16 cellular contexts compared by ENCODE assay signal in the genomic region with DNA sequence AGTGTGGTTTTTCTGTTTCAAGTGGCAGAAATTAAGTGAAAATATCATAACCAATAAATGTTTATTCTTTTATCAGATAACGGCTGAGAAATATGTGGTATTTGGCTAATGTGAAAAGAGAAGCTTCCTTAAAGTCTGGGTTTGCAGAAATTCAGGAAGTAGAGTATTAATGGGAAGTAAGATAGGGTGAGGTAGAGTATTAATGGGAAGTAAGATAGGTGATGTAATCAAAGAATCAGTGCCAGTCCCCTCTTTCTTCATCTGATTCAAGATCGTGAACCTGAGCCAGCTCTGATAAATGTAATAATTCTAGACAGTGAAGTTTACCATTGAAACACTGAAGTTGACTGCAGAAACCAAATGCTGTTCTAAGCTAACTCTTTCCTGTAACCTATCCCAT. TPM values are rescaled to one million over a fixed set of nuclear protein-coding genes. Genes with fewer than 3 reads are reported as not detected.
DNase-seq lines count a peak whose midpoint lies in the region; ATAC-seq, FAIRE-seq and TF ChIP-seq lines count a peak whose summit lies in the region.
"Had no signal": no experiment of that assay in that cellular context is flagged by ENCODE, and none has a peak within 500 bp of the region (broad histone marks: within the 10 kb centered on the region; RNA-seq: fewer than 3 reads in every experiment).

No MANE protein-coding gene starts in this region.

- peak overlapping the region; percentile 21 for H3K27ac Mint-ChIP-seq in memory B cell
- no peak overlapping the region for H3K27ac Mint-ChIP-seq in H9
- H3K27ac Mint-ChIP-seq: CD4-positive, alpha-beta memory T cell had no signal

- H3K79me2 ChIP-seq in GM12878 (ENCODE audit: control insufficient read depth, insufficient read depth, low read length) (no peaks in the 10 kb centered on the region), H9 (ENCODE audit: insufficient read depth, low read length) (no peaks in the 10 kb centered on the region)

- no peak overlapping the region for H2AFZ ChIP-seq in IMR-90 (replicated peaks; ENCODE audit: low read length, poor library complexity)
- no peak overlapping the region for H2AFZ ChIP-seq in GM12878 (ENCODE audit: control insufficient read depth, low read depth, low read length)
- no peak overlapping the region for H2AFZ ChIP-seq in H9 (ENCODE audit: low read length)
- H2AFZ ChIP-seq: GM23248 had no signal

- H3K36me3 Mint-ChIP-seq in memory B cell (no peaks in the 10 kb centered on the region), H9 (ENCODE audit: insufficient read depth in 1 of 3, low read depth in 3 of 3) (no peaks in the 10 kb centered on the region; a peak in 1 of 7 replicates)
- H3K36me3 Mint-ChIP-seq: CD4-positive, alpha-beta memory T cell had no signal

- H2BK12ac ChIP-seq in H9 (ENCODE audit: insufficient read length, low read depth, low read length), result no peak overlapping the region

- H3K4me3 Mint-ChIP-seq in memory B cell (no peak overlapping the region), H9 (no peak overlapping the region)
- H3K4me3 Mint-ChIP-seq: CD4-positive, alpha-beta memory T cell had no signal

- H3K27me3 Mint-ChIP-seq in memory B cell (no peaks in the 10 kb centered on the region), H9 (ENCODE audit: low read depth) (no peaks in the 10 kb centered on the region)

- TF ChIP-seq CTCF in AG04450 (IDR thresholded peaks at IDR 0.05; ENCODE audit: low read depth, low read length) (no peak), IMR-90 (conservative IDR thresholded peaks at IDR 0.05; ENCODE audit: low read depth, low read length) (no peak), GM12878 (IDR thresholded peaks at IDR 0.05 in 2 of 3, conservative IDR thresholded peaks at IDR 0.05 in 1 of 3; ENCODE audit: control insufficient read depth in 2 of 3, extremely low read depth in 1 of 3, insufficient read depth in 1 of 3, low read depth in 3 of 3, low read length in 3 of 3) (no peak), H9 (conservative IDR thresholded peaks at IDR 0.05) (no peak)

- H3K9me3 Mint-ChIP-seq in memory B cell (peaks cover 2% of the 10 kb centered on the region), H9 (no peaks in the 10 kb centered on the region)

- H3K27ac ChIP-seq in AG04450 (ENCODE audit: low read depth, low read length) (peak overlapping the region; percentile 57), IMR-90 (ENCODE audit: insufficient read depth, low read length) (peak overlapping the region; percentile 82), GM12878 (ENCODE audit: control insufficient read depth, insufficient read depth) (no peak overlapping the region), H9 (ENCODE audit: insufficient read length, low read depth, low read length) (no peak overlapping the region)
- H3K27ac ChIP-seq: GM23248, HL-60 had no signal

- H3K79me1 ChIP-seq in IMR-90 (ENCODE audit: low read depth in 1 of 2, low read length in 2 of 2) (peaks cover 11 to 15% of the 10 kb centered on the region in 2 experiments; a peak in 2 of 4 replicates), H9 (ENCODE audit: insufficient read depth, low read depth, low read length, poor library complexity, severe bottlenecking) (no peaks in the 10 kb centered on the region)

- dilution Hi-C loops in IMR-90 (cut with HindIII; ENCODE audit: low sequenced_read_pairs, unreplicated experiment), result no loop called here

- no TSS peak for BruUV-seq in IMR-90 (replicated peaks; lab: Mats Ljungman, UMichigan)
- BruUV-seq in GM12878 (replicated peaks; lab: Mats Ljungman, UMichigan), result no TSS peak

- H2BK5ac ChIP-seq in IMR-90 (ENCODE audit: low read depth, low read length, poor library complexity, severe bottlenecking) (peak overlapping the region; percentile 95), H9 (ENCODE audit: insufficient read length, low read length) (no peak overlapping the region)

- H3K4ac ChIP-seq in IMR-90 (ENCODE audit: low read depth, low read length) (peak overlapping the region; percentile 64; the same call in 1 of the 2 replicates), H9 (ENCODE audit: low read depth, low read length) (no peak overlapping the region)

- H2BK20ac ChIP-seq in IMR-90 (ENCODE audit: low read depth, low read length) (peak overlapping the region; percentile 93), H9 (ENCODE audit: low read depth, low read length, poor library complexity, severe bottlenecking) (no peak overlapping the region)

- H3K18ac ChIP-seq in IMR-90 (ENCODE audit: low read depth, low read length) (peak overlapping the region; percentile 80; the same call in 1 of the 2 replicates), H9 (ENCODE audit: insufficient read length, low read depth, low read length) (no peak overlapping the region)

- peak overlapping the region; percentile 28; the same call in 1 of the 2 replicates for H3K23ac ChIP-seq in IMR-90 (ENCODE audit: low read depth, low read length)
- no peak overlapping the region for H3K23ac ChIP-seq in H9 (ENCODE audit: insufficient read length, low read depth, low read length)

- POLR2A ChIA-PET in AG04450 (lab: Yijun Ruan, JAX), result interaction anchor here (1.6 kb wide), 1 partner anchor 65 kb away, joined by 7 read pairs; no protein-coding TSS in a partner anchor
- POLR2A ChIA-PET in IMR-90 (lab: Charles Lee; ENCODE audit: unreplicated experiment), result no interaction called here
- POLR2A ChIA-PET in GM12878 (lab: Charles Lee), result interaction anchor here (0.5 kb wide), 1 partner anchor 1059 kb away, joined by 4 read pairs; no protein-coding TSS in a partner anchor

- peak overlapping the region; percentile 60; the same call in 1 of the 3 replicates for H2BK15ac ChIP-seq in IMR-90 (ENCODE audit: low read depth, low read length)
- H2BK15ac ChIP-seq in H9 (ENCODE audit: low read depth, low read length), result no peak overlapping the region

- H3K14ac ChIP-seq in IMR-90 (replicated peaks; ENCODE audit: low read depth, low read length) (0 out of 2 replicates have a peak overlapping the region, but pooled peaks have one; percentile 82), H9 (ENCODE audit: insufficient read depth, low read length) (no peak overlapping the region)

- TF ChIP-seq RAD21 in IMR-90 (IDR thresholded peaks at IDR 0.05; ENCODE audit: low read length) (no peak), GM12878 (IDR thresholded peaks at IDR 0.05; ENCODE audit: insufficient read depth, low read depth, low read length) (no peak)

- no peak overlapping the region for H2AK9ac ChIP-seq in IMR-90 (replicated peaks; ENCODE audit: low read depth, low read length, poor library complexity)

- peak overlapping the region; percentile 81 to 82; a peak in 3 of 4 replicates for H4K8ac ChIP-seq in IMR-90 (ENCODE audit: low read depth in 2 of 2, low read length in 2 of 2)
- H4K8ac ChIP-seq in H9 (replicated peaks; ENCODE audit: insufficient read length, low read depth, low read length), result no peak overlapping the region

- no peak overlapping the region for H3T11ph ChIP-seq in H9 (ENCODE audit: low read length)

- CTCF ChIA-PET in AG04450 (lab: Charles Lee) (interaction anchor here (1.0 to 1.7 kb wide), 4 partner anchors 96 to 454 kb away, joined by 3 read pairs; no protein-coding TSS in a partner anchor), IMR-90 (lab: Yijun Ruan, JAX) (no interaction called here), GM12878 (lab: Yijun Ruan, JAX) (interaction anchor here (0.6 to 1.6 kb wide), 3 partner anchors 8 to 37 kb away, joined by 3 to 4 read pairs (median 3); no protein-coding TSS in a partner anchor)

- TF ChIP-seq EP300 in GM12878 (IDR thresholded peaks at IDR 0.05; ENCODE audit: borderline replicate concordance in 1 of 2, control insufficient read depth in 1 of 2, low read depth in 2 of 2, low read length in 2 of 2), result no peak

- no CpG with 5 or more reads among the region's 2 CpGs for WGBS in IMR-90 (ENCODE audit: extremely low coverage in 2 of 2, insufficient read length in 1 of 2), 2 experiments
- WGBS in GM12878 (ENCODE audit: insufficient coverage, insufficient replicate concordance, low lambda C conversion rate, missing lambda C conversion rate), result 40% methylated on average over 2 of the region's 2 CpGs
- WGBS in H9 (ENCODE audit: extremely low coverage, insufficient read length, low lambda C conversion rate), result no CpG with 5 or more reads among the region's 2 CpGs

- peaks cover 16% of the 10 kb centered on the region for H3K4me1 ChIP-seq in IMR-90 (ENCODE audit: control insufficient read depth, insufficient read depth, low read length)
- H3K4me1 ChIP-seq in GM12878 (ENCODE audit: control insufficient read depth, insufficient read depth, low read length), result peaks cover 7% of the 10 kb centered on the region; the same call in 1 of the 2 replicates
- no peaks in the 10 kb centered on the region for H3K4me1 ChIP-seq in H9 (ENCODE audit: insufficient read depth, low read length)

- H2BK120ac ChIP-seq in IMR-90 (ENCODE audit: low read depth, low read length) (peak overlapping the region; percentile 90), H9 (ENCODE audit: low read depth, low read length, poor library complexity, severe bottlenecking) (no peak overlapping the region)

- DNase-seq in AG04450 (ENCODE audit: low read depth, low spot score) (no peak), IMR-90 (no peak), GM12878 (ENCODE audit: low read depth, low spot score) (no peak), memory B cell (ENCODE audit: low spot score in 2 of 2) (no peak), NCI-H446 (lab: John Stamatoyannopoulos, UW) (no peak), dedifferentiated amniotic fluid mesenchymal stem cell (ENCODE audit: extremely low spot score) (no peak), H9 (no peak), middle frontal gyrus (ENCODE audit: extremely low spot score, low spot score) (no peak)
- DNase-seq: 8988T; C1 segment of cervical spinal cord; CD4-positive, alpha-beta memory T cell; DND-41; GM23248 had no signal

- H3K4me1 Mint-ChIP-seq in memory B cell (peaks cover 16% of the 10 kb centered on the region), H9 (0 out of 4 replicates have a peak, but pooled peaks cover 0 to 3% of the 10 kb centered on the region in 2 experiments)
- H3K4me1 Mint-ChIP-seq: CD4-positive, alpha-beta memory T cell had no signal

- H4K20me1 ChIP-seq in IMR-90 (ENCODE audit: insufficient read depth, low read length) (no peaks in the 10 kb centered on the region), GM12878 (ENCODE audit: control insufficient read depth, insufficient read depth) (no peaks in the 10 kb centered on the region), H9 (ENCODE audit: control insufficient read depth, insufficient read depth, insufficient read length) (no peaks in the 10 kb centered on the region)

- intact Hi-C loops in IMR-90 (cut with micrococcal nuclease) (loop anchor here (5.0 kb wide), 1 partner anchor 66 kb away; no protein-coding TSS in a partner anchor), GM12878 (cut with micrococcal nuclease; ENCODE audit: unreplicated experiment) (no loop called here)

- peak overlapping the region; percentile 28 for H3K4me2 ChIP-seq in IMR-90 (ENCODE audit: low read depth, low read length)
- no peak overlapping the region for H3K4me2 ChIP-seq in GM12878 (ENCODE audit: control insufficient read depth, insufficient read depth)
- no peak overlapping the region for H3K4me2 ChIP-seq in H9 (ENCODE audit: insufficient read depth, insufficient read length, low read length)

- H3K9me3 ChIP-seq in AG04450 (ENCODE audit: control insufficient read depth, insufficient read depth, low read length) (no peaks in the 10 kb centered on the region), IMR-90 (ENCODE audit: control insufficient read depth, insufficient read depth, low read length) (no peaks in the 10 kb centered on the region), GM12878 (replicated peaks; ENCODE audit: control insufficient read depth, insufficient read depth, low read length) (no peaks in the 10 kb centered on the region; the same call in 2 of the 3 replicates), H9 (ENCODE audit: control insufficient read depth, low read depth, low read length) (no peaks in the 10 kb centered on the region)

- H3K4me3 ChIP-seq in AG04450 (ENCODE audit: low read depth, low read length) (no peak overlapping the region), IMR-90 (ENCODE audit: insufficient read depth, low read depth, low read length) (no peak overlapping the region), GM12878 (no peak overlapping the region)
- H3K4me3 ChIP-seq: GM23248 had no signal

- RAD21 ChIA-PET in GM12878 (lab: Charles Lee; ENCODE audit: unreplicated experiment), result interaction anchor here (1.6 kb wide), 1 partner anchor 9 kb away, joined by 3 read pairs; no protein-coding TSS in a partner anchor

- SMC1A ChIA-PET in GM12878 (lab: Charles Lee; ENCODE audit: uncharacterized antibody, unreplicated experiment), result interaction anchor here (0.9 to 1.4 kb wide), 2 partner anchors 21 to 39 kb away, joined by 3 read pairs; no protein-coding TSS in a partner anchor

- peak overlapping the region; percentile 83 for H4K91ac ChIP-seq in IMR-90 (ENCODE audit: insufficient read depth, low read depth, low read length)
- no peak overlapping the region for H4K91ac ChIP-seq in H9 (ENCODE audit: insufficient read length, low read depth, low read length)

- H3K56ac ChIP-seq in IMR-90 (ENCODE audit: extremely low read depth, insufficient read depth, low read length) (peak overlapping the region; percentile 42; the same call in 1 of the 2 replicates), H9 (ENCODE audit: insufficient read length, low read depth, low read length) (no peak overlapping the region)

- no peak for TF ChIP-seq POLR2A in IMR-90 (IDR thresholded peaks at IDR 0.05; ENCODE audit: low read depth, low read length)
- TF ChIP-seq POLR2A in GM12878 (IDR thresholded peaks at IDR 0.05; ENCODE audit: low read depth, low read length), result no peak

- in situ Hi-C loops in IMR-90 (cut with MboI; ENCODE audit: low sequenced_read_pairs), result no loop called here
- in situ Hi-C loops in GM12878 (cut with MboI), result no loop called here

- H3K23me2 ChIP-seq in H9 (ENCODE audit: insufficient read length, low read depth, low read length, poor library complexity, severe bottlenecking), result no peaks in the 10 kb centered on the region

- H3K9ac ChIP-seq in IMR-90 (ENCODE audit: low read depth, low read length) (no peak overlapping the region), GM12878 (ENCODE audit: control insufficient read depth, insufficient read depth, low read length) (no peak overlapping the region), H9 (ENCODE audit: extremely low read depth, insufficient read length, low read length) (no peak overlapping the region)
- H3K9ac ChIP-seq: GM23248 had no signal

- ATAC-seq in IMR-90 (ENCODE audit: low read depth), result no peak
- no peak for ATAC-seq in GM12878
- no peak for ATAC-seq in memory B cell (ENCODE audit: low read depth)

- H4K5ac ChIP-seq in IMR-90 (ENCODE audit: low read depth, low read length), result peak overlapping the region; percentile 27; the same call in 1 of the 2 replicates
- no peak overlapping the region for H4K5ac ChIP-seq in H9 (ENCODE audit: insufficient read length, low read depth, low read length)

- H2AK5ac ChIP-seq in IMR-90 (ENCODE audit: low read depth, low read length) (no peak overlapping the region), H9 (ENCODE audit: insufficient read length, low read length) (no peak overlapping the region)

- no peaks in the 10 kb centered on the region for H3K27me3 ChIP-seq in AG04450 (ENCODE audit: control insufficient read depth, insufficient read depth, low read length)
- no peaks in the 10 kb centered on the region for H3K27me3 ChIP-seq in IMR-90 (ENCODE audit: control insufficient read depth, insufficient read depth, low read length)
- H3K27me3 ChIP-seq in GM12878 (replicated peaks in 1 of 2; ENCODE audit: control insufficient read depth in 2 of 2, insufficient read depth in 2 of 2, low read length in 1 of 2), result no peaks in the 10 kb centered on the region
- no peaks in the 10 kb centered on the region for H3K27me3 ChIP-seq in H9 (ENCODE audit: insufficient read depth, low read length)

- peak; percentile 27 for FAIRE-seq in GM12878 (lab: Jason Lieb, UNC)
- FAIRE-seq: GM12891, H54 had no signal

- peaks cover 7% of the 10 kb centered on the region for H3K9me1 ChIP-seq in IMR-90 (ENCODE audit: insufficient read depth, low read length)

- H3K36me3 ChIP-seq in IMR-90 (ENCODE audit: control insufficient read depth, insufficient read depth, low read length) (no peaks in the 10 kb centered on the region), GM12878 (ENCODE audit: control insufficient read depth in 2 of 2, insufficient read depth in 2 of 2, low read length in 1 of 2) (no peaks in the 10 kb centered on the region)

RNA-seq across cellular contexts. Expression of a gene that starts 30.9 kb away (rescaled TPM):
- polyA plus RNA-seq in AG04450 (2011; rRNA removed), result 4.7 and 5.6 TPM in 2 replicates
- polyA minus RNA-seq in AG04450 (2011; rRNA and poly(A)+ RNA removed), result 7.4 and 11.0 TPM in 2 replicates
- 2.3 and 3.1 TPM in 2 replicates for total RNA-seq in IMR-90 (2012; rRNA removed)
- 0.46 and 0.99 TPM in 2 replicates for polyA plus RNA-seq in IMR-90 (2012; rRNA removed)
- 0.05 and 0.15 TPM in 2 replicates for polyA plus RNA-seq in IMR-90 (2012; cell fraction: cytosol; rRNA removed)
- polyA plus RNA-seq in IMR-90 (2012; cell fraction: nucleus; rRNA removed; ENCODE audit: low replicate concordance), result 0.22 and 1.5 TPM in 2 replicates
- total RNA-seq in GM12878 (2013; cell fraction: nucleolus; rRNA removed), result not detected in 2 replicates
- total RNA-seq in GM12878 (2014; rRNA removed), result not detected in 2 replicates
- total RNA-seq in GM12878 (2014; rRNA removed; fragmentation: Illumina TruSeq; extraction: Trizol), result not detected in 2 replicates
- total RNA-seq in GM12878 (2021), result not detected in 2 replicates
- polyA plus RNA-seq in GM12878 (2011; ENCODE audit: low read depth), result not detected
- polyA plus RNA-seq in GM12878 (2011; rRNA removed), result not detected in 2 replicates
- polyA plus RNA-seq in GM12878 (2011; cell fraction: cytosol; rRNA removed), result not detected in 2 replicates
- polyA plus RNA-seq in GM12878 (2011; cell fraction: nucleus; rRNA removed), result not detected in 2 replicates
- not detected in 2 replicates for polyA plus RNA-seq in GM12878 (2012)
- polyA plus RNA-seq in GM12878 (2014; fragmentation: Illumina TruSeq; extraction: Trizol), result not detected in 2 replicates
- polyA plus RNA-seq in GM12878 (2014; fragmentation: Nextera tagmentation; extraction: Ambion mirVana), result not detected
- polyA plus RNA-seq in GM12878 (2014; rRNA removed), result not detected in 2 replicates
- not detected for polyA plus RNA-seq in GM12878 (2016; fragmentation: Nextera tagmentation; extraction: Ambion mirVana)
- polyA minus RNA-seq in GM12878 (2011; rRNA and poly(A)+ RNA removed), result not detected in 2 replicates
- not detected in 2 replicates for polyA minus RNA-seq in GM12878 (2011; cell fraction: cytosol; rRNA and poly(A)+ RNA removed)
- not detected in 2 replicates for polyA minus RNA-seq in GM12878 (2011; cell fraction: nucleus; rRNA and poly(A)+ RNA removed)
- total RNA-seq in H9 (2021), result 12.5 and 14.4 TPM in 2 replicates
- total RNA-seq: CD4-positive, alpha-beta memory T cell had no signal
- polyA plus RNA-seq: CD4-positive, alpha-beta memory T cell had no signal

Comparison
In these comparisons a context has a peak if more than half of its experiments do, and no peak if none do; other contexts are left out.
1. H3K27ac ChIP-seq: peak in AG04450 (single experiment) and IMR-90 (single experiment); none in GM12878 (single experiment) and H9 (single experiment).